1 cellular context compared by ENCODE assay signal in the genomic region with DNA sequence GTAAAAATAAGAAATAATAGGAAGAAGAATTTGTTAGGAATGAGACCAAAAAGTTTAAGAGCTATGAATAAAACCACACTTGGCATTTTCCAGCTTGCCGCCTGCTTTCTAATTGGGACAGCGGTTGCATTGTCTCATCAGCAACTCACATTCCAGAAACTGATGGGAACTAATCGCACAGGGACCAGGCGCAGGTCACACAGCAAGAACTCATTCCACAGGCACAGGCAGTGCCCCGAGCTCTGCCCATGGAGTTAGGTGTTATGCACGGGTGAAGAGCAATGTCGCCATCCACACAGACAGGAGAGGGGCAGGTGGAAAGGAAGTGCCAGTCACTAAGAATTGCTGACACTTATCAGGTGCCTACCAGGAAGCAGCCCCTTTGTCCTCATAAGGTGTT.
TF ChIP-seq lines count a peak whose summit lies in the region.

No MANE protein-coding gene starts in this region.

TF ChIP-seq in H1, 55 proteins besides CTCF, POLR2A, EP300 and RAD21:
- no peak for TF ChIP-seq ZNF274 (IDR thresholded peaks at IDR 0.05; ENCODE audit: borderline replicate concordance, extremely low read depth, low read length)
- no peak for TF ChIP-seq SIN3A (conservative IDR thresholded peaks at IDR 0.05 in 1 of 2, IDR thresholded peaks at IDR 0.05 in 1 of 2; ENCODE audit: low read depth in 1 of 2, low read length in 2 of 2)
- no peak for TF ChIP-seq KDM4A (IDR thresholded peaks at IDR 0.05; ENCODE audit: low read depth, low read length, severe bottlenecking)
- no peak for TF ChIP-seq JUND (IDR thresholded peaks at IDR 0.05; ENCODE audit: low read length)
- no peak for TF ChIP-seq GABPA (IDR thresholded peaks at IDR 0.05; ENCODE audit: borderline replicate concordance, insufficient read depth, low read length)
- TF ChIP-seq KDM1A (IDR thresholded peaks at IDR 0.05; ENCODE audit: borderline replicate concordance, low read length), result no peak
- TF ChIP-seq, protein P1, sequence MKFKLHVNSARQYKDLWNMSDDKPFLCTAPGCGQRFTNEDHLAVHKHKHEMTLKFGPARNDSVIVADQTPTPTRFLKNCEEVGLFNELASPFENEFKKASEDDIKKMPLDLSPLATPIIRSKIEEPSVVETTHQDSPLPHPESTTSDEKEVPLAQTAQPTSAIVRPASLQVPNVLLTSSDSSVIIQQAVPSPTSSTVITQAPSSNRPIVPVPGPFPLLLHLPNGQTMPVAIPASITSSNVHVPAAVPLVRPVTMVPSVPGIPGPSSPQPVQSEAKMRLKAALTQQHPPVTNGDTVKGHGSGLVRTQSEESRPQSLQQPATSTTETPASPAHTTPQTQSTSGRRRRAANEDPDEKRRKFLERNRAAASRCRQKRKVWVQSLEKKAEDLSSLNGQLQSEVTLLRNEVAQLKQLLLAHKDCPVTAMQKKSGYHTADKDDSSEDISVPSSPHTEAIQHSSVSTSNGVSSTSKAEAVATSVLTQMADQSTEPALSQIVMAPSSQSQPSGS (IDR thresholded peaks at IDR 0.05; ENCODE audit: low read length), result no peak
- TF ChIP-seq HDAC6 (IDR thresholded peaks at IDR 0.05; ENCODE audit: low read depth, low read length), result no peak
- no peak for TF ChIP-seq SIX5 (IDR thresholded peaks at IDR 0.05; ENCODE audit: low read depth, low read length)
- TF ChIP-seq EZH2 (IDR thresholded peaks at IDR 0.05; ENCODE audit: low read depth, low read length, severe bottlenecking), result no peak
- no peak for TF ChIP-seq KDM5A (IDR thresholded peaks at IDR 0.05; ENCODE audit: low read length)
